In the genomic region with DNA sequence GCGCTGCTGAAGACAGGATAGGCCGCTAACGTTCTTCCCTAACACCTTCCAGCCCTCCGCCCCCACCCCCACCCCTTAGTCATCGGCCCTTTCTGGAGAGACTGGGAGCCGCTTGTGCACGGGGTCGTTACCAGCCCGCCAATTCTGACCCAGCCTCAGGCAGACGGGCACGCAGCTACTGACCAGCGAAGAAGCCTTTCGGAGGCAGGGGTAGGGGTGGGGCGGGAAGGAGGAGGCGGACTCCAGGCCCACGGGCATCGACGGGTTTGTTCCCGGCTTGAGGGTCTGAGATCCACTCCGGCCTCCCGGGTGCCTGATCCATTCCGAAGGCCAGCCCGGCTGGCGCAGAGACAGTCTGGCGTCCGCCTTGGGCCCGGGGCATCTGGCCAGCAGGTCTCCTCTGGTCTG, we compare ENCODE assay signal across 1 cellular context.
TF ChIP-seq lines count a peak whose summit lies in the region.

No MANE protein-coding gene starts in this region.

TF ChIP-seq in GM23338, 12 proteins besides CTCF, POLR2A, EP300 and RAD21:
- TF ChIP-seq, protein P1, sequence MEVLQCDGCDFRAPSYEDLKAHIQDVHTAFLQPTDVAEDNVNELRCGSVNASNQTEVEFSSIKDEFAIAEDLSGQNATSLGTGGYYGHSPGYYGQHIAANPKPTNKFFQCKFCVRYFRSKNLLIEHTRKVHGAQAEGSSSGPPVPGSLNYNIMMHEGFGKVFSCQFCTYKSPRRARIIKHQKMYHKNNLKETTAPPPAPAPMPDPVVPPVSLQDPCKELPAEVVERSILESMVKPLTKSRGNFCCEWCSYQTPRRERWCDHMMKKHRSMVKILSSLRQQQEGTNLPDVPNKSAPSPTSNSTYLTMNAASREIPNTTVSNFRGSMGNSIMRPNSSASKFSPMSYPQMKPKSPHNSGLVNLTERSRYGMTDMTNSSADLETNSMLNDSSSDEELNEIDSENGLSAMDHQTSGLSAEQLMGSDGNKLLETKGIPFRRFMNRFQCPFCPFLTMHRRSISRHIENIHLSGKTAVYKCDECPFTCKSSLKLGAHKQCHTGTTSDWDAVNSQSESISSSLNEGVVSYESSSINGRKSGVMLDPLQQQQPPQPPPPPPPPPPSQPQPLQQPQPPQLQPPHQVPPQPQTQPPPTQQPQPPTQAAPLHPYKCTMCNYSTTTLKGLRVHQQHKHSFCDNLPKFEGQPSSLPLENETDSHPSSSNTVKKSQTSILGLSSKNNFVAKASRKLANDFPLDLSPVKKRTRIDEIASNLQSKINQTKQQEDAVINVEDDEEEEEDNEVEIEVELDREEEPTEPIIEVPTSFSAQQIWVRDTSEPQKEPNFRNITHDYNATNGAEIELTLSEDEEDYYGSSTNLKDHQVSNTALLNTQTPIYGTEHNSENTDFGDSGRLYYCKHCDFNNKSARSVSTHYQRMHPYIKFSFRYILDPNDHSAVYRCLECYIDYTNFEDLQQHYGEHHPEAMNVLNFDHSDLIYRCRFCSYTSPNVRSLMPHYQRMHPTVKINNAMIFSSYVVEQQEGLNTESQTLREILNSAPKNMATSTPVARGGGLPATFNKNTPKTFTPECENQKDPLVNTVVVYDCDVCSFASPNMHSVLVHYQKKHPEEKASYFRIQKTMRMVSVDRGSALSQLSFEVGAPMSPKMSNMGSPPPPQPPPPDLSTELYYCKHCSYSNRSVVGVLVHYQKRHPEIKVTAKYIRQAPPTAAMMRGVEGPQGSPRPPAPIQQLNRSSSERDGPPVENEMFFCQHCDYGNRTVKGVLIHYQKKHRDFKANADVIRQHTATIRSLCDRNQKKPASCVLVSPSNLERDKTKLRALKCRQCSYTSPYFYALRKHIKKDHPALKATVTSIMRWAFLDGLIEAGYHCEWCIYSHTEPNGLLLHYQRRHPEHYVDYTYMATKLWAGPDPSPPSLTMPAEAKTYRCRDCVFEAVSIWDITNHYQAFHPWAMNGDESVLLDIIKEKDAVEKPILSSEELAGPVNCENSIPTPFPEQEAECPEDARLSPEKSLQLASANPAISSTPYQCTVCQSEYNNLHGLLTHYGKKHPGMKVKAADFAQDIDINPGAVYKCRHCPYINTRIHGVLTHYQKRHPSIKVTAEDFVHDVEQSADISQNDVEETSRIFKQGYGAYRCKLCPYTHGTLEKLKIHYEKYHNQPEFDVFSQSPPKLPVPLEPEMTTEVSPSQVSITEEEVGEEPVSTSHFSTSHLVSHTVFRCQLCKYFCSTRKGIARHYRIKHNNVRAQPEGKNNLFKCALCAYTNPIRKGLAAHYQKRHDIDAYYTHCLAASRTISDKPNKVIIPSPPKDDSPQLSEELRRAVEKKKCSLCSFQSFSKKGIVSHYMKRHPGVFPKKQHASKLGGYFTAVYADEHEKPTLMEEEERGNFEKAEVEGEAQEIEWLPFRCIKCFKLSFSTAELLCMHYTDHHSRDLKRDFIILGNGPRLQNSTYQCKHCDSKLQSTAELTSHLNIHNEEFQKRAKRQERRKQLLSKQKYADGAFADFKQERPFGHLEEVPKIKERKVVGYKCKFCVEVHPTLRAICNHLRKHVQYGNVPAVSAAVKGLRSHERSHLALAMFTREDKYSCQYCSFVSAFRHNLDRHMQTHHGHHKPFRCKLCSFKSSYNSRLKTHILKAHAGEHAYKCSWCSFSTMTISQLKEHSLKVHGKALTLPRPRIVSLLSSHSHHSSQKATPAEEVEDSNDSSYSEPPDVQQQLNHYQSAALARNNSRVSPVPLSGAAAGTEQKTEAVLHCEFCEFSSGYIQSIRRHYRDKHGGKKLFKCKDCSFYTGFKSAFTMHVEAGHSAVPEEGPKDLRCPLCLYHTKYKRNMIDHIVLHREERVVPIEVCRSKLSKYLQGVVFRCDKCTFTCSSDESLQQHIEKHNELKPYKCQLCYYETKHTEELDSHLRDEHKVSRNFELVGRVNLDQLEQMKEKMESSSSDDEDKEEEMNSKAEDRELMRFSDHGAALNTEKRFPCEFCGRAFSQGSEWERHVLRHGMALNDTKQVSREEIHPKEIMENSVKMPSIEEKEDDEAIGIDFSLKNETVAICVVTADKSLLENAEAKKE (CRISPR knock-in tag; IDR thresholded peaks at IDR 0.05) = no peak
- peak; percentile 68 for TF ChIP-seq EZH2phosphoT487 (IDR thresholded peaks at IDR 0.05; ENCODE audit: unreplicated experiment)
